ENCODE assay signal across 14 cellular contexts in the genomic region with DNA sequence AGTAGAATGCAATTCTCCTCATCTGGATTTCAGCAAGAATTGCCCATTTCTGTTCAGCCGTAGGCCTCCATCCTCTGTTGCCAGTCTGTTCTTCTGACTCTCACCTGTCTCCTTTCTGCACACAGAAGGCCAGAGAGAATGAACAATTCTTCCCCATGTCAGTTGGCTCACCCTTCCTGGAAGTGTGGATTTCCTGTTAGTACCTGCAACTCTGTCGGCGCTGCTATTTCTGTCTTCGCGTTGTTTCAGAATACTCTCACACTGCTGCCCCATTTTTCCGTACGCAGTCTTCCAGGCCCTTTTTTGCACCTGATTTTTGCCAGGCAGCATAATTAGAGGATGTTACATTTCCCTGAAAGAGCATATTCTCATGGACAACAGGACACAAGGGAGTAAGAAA.
DNase-seq lines count a peak whose midpoint lies in the region; ATAC-seq, FAIRE-seq and TF ChIP-seq lines count a peak whose summit lies in the region.
"Had no signal": no experiment of that assay in that cellular context is flagged by ENCODE, and none has a peak within 500 bp of the region (broad histone marks: within the 10 kb centered on the region; RNA-seq: fewer than 3 reads in every experiment).

No MANE protein-coding gene starts in this region.

- no peak overlapping the region for H3K4me3 Mint-ChIP-seq in WTC11
- H3K4me3 Mint-ChIP-seq: CD4-positive, CD25-positive, alpha-beta regulatory T cell; GM23338 had no signal

- H2AFZ ChIP-seq in keratinocyte (ENCODE audit: control insufficient read depth, low read length): no peak overlapping the region
- H2AFZ ChIP-seq: GM23338 had no signal

- peak overlapping the region; percentile 34; the same call in 1 of the 2 replicates for H3K27ac Mint-ChIP-seq in WTC11
- H3K27ac Mint-ChIP-seq: CD4-positive, CD25-positive, alpha-beta regulatory T cell; GM23338 had no signal

- H4K20me1 ChIP-seq in keratinocyte (ENCODE audit: control insufficient read depth, extremely low read depth, insufficient read depth, low read length): no peaks in the 10 kb centered on the region
- H4K20me1 ChIP-seq: BLaER1 treated with 17β-estradiol and CSF1 and Interleukin-3, amounts not matched to agents 10 nM and 100 nM had no signal

- H3K4me1 ChIP-seq in keratinocyte (ENCODE audit: control insufficient read depth, extremely low read depth, insufficient read depth, low read length): peaks cover 44% of the 10 kb centered on the region
- peaks cover 18 to 27% of the 10 kb centered on the region in 2 donors for H3K4me1 ChIP-seq in gastrocnemius medialis

- FAIRE-seq in keratinocyte (lab: Jason Lieb, UNC): peak; percentile 80

- H3K36me3 ChIP-seq in keratinocyte (ENCODE audit: control insufficient read depth in 2 of 2, extremely low read depth in 1 of 2, insufficient read depth in 2 of 2, low read length in 2 of 2): no peaks in the 10 kb centered on the region
- no peaks in the 10 kb centered on the region for H3K36me3 ChIP-seq in gastrocnemius medialis

- H3K9ac ChIP-seq in keratinocyte (ENCODE audit: control insufficient read depth, extremely low read depth, insufficient read depth, low read length): no peak overlapping the region
- H3K9ac ChIP-seq: BLaER1 treated with 17β-estradiol and CSF1 and Interleukin-3, amounts not matched to agents 10 nM and 100 nM had no signal

- H3K36me3 Mint-ChIP-seq in WTC11: peaks cover 4% of the 10 kb centered on the region; the same call in 1 of the 2 replicates

- H3K27me3 Mint-ChIP-seq in WTC11 (ENCODE audit: low read depth): no peaks in the 10 kb centered on the region
- H3K27me3 Mint-ChIP-seq: CD4-positive, CD25-positive, alpha-beta regulatory T cell had no signal

- no peak for ATAC-seq in WTC11
- no peak for ATAC-seq in gastrocnemius medialis
- no peak for ATAC-seq in GM19395 (IDR thresholded peaks at IDR 0.05; ENCODE audit: unreplicated experiment)
- ATAC-seq: GM23338 had no signal

- dilution Hi-C loops in keratinocyte (cut with MboI; ENCODE audit: extremely low pct_ligation_motif_present, low sequenced_read_pairs): no loop called here

- H3K9me1 ChIP-seq in keratinocyte (ENCODE audit: control insufficient read depth, extremely low read depth, insufficient read depth, low read length): no peaks in the 10 kb centered on the region

- H3K9me3 Mint-ChIP-seq in WTC11: peaks cover 9% of the 10 kb centered on the region

- POLR2A ChIA-PET in WTC11 (lab: Charles Lee): no interaction called here

- H3K4me2 ChIP-seq in keratinocyte (ENCODE audit: control insufficient read depth, extremely low read depth, insufficient read depth, low read depth, low read length): peak overlapping the region; percentile 2
- H3K4me2 ChIP-seq: GM23338 had no signal

- H3K4me3 ChIP-seq in keratinocyte (ENCODE audit: control insufficient read depth in 2 of 3, extremely low read depth in 1 of 3, insufficient read depth in 2 of 3, low read depth in 1 of 3, low read length in 3 of 3) (no peak overlapping the region), gastrocnemius medialis (no peak overlapping the region)
- H3K4me3 ChIP-seq: BLaER1 treated with 17β-estradiol and CSF1 and Interleukin-3, amounts not matched to agents 10 nM and 100 nM; GM23338 had no signal

- in situ Hi-C loops in G401 (cut with HindIII; ENCODE audit: low sequenced_read_pairs) (no loop called here), gastrocnemius medialis (cut with MboI; ENCODE audit: low sequenced_read_pairs in 4 of 4) (no loop called here)

- TF ChIP-seq CTCF in WTC11 (IDR thresholded peaks at IDR 0.05) (no peak), keratinocyte (optimal IDR thresholded peaks at IDR 0.05 in 1 of 3, IDR thresholded peaks at IDR 0.05 in 1 of 3, conservative IDR thresholded peaks at IDR 0.05 in 1 of 3; ENCODE audit: extremely low read depth in 1 of 3, insufficient read depth in 2 of 3, low read length in 3 of 3) (no peak), gastrocnemius medialis (IDR thresholded peaks at IDR 0.05 in 4 of 5, conservative IDR thresholded peaks at IDR 0.05 in 1 of 5) (no peak)

- H3K9me3 ChIP-seq in keratinocyte (ENCODE audit: control insufficient read depth, low read depth, low read length): no peaks in the 10 kb centered on the region
- no peaks in the 10 kb centered on the region for H3K9me3 ChIP-seq in gastrocnemius medialis

- H3K27me3 ChIP-seq in keratinocyte (ENCODE audit: control insufficient read depth, extremely low read depth, insufficient read depth, low read length): no peaks in the 10 kb centered on the region
- no peaks in the 10 kb centered on the region for H3K27me3 ChIP-seq in gastrocnemius medialis
- H3K27me3 ChIP-seq: BLaER1 treated with 17β-estradiol and CSF1 and Interleukin-3, amounts not matched to agents 10 nM and 100 nM had no signal

- H3K4me1 Mint-ChIP-seq in WTC11: peaks cover 22% of the 10 kb centered on the region
- H3K4me1 Mint-ChIP-seq: CD4-positive, CD25-positive, alpha-beta regulatory T cell had no signal

- H3K27ac ChIP-seq in keratinocyte (ENCODE audit: control insufficient read depth, insufficient read depth, low read length) (no peak overlapping the region), gastrocnemius medialis (peak overlapping the region; percentile 68 to 77 (median 70))
- H3K27ac ChIP-seq: BLaER1 treated with 17β-estradiol and CSF1 and Interleukin-3, amounts not matched to agents 10 nM and 100 nM; HL-60 had no signal

- TF ChIP-seq POLR2A in gastrocnemius medialis (IDR thresholded peaks at IDR 0.05): no peak

- intact Hi-C loops in gastrocnemius medialis (cut with DNase I; ENCODE audit: low total_unique reads): loop anchor here (5.0 kb wide), 1 partner anchor 70 kb away; no protein-coding TSS in a partner anchor

- DNase-seq in G401 (ENCODE audit: low spot score) (peak; percentile 83), WTC11 (ENCODE audit: low spot score) (no peak), keratinocyte (ENCODE audit: low read depth, low spot score) (no peak), gastrocnemius medialis (no peak)
- DNase-seq in activated naive CD4-positive, alpha-beta T cell treated with Interleukin-2 at 50 U/mL for 16 hours: no peak
- DNase-seq in stimulated activated CD4-positive, alpha-beta T cell treated with anti-CD3 and anti-CD28 coated beads, Interleukin-2, amount 100 ng/mL, for 24 hours: no peak
- DNase-seq: 8988T; CD4-positive, CD25-positive, alpha-beta regulatory T cell; DMS53; H7 had no signal

- CTCF ChIA-PET in WTC11 (lab: Charles Lee): no interaction called here

- H3K79me2 ChIP-seq in keratinocyte (ENCODE audit: control insufficient read depth, insufficient read depth, low read length): no peaks in the 10 kb centered on the region

TF ChIP-seq in WTC11, 78 proteins besides CTCF, POLR2A, EP300 and RAD21 (continues in another document):
- no peak for TF ChIP-seq NR1H2 (CRISPR knock-in tag; IDR thresholded peaks at IDR 0.05)
- TF ChIP-seq USF2 (CRISPR knock-in tag; IDR thresholded peaks at IDR 0.05): no peak
- TF ChIP-seq, protein P1, sequence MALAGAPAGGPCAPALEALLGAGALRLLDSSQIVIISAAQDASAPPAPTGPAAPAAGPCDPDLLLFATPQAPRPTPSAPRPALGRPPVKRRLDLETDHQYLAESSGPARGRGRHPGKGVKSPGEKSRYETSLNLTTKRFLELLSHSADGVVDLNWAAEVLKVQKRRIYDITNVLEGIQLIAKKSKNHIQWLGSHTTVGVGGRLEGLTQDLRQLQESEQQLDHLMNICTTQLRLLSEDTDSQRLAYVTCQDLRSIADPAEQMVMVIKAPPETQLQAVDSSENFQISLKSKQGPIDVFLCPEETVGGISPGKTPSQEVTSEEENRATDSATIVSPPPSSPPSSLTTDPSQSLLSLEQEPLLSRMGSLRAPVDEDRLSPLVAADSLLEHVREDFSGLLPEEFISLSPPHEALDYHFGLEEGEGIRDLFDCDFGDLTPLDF (CRISPR knock-in tag; IDR thresholded peaks at IDR 0.05): no peak
- TF ChIP-seq JUN (CRISPR knock-in tag; IDR thresholded peaks at IDR 0.05): no peak
- no peak for TF ChIP-seq MAX (CRISPR knock-in tag; IDR thresholded peaks at IDR 0.05)
- TF ChIP-seq PRRX2 (CRISPR knock-in tag; IDR thresholded peaks at IDR 0.05): no peak
- no peak for TF ChIP-seq TEAD4 (CRISPR knock-in tag; IDR thresholded peaks at IDR 0.05)
- TF ChIP-seq IRF1 (CRISPR knock-in tag; IDR thresholded peaks at IDR 0.05): no peak
- TF ChIP-seq CREB1 (CRISPR knock-in tag; IDR thresholded peaks at IDR 0.05): no peak
- TF ChIP-seq, protein P2, sequence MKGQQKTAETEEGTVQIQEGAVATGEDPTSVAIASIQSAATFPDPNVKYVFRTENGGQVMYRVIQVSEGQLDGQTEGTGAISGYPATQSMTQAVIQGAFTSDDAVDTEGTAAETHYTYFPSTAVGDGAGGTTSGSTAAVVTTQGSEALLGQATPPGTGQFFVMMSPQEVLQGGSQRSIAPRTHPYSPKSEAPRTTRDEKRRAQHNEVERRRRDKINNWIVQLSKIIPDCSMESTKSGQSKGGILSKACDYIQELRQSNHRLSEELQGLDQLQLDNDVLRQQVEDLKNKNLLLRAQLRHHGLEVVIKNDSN (CRISPR knock-in tag; IDR thresholded peaks at IDR 0.05): no peak
- no peak for TF ChIP-seq ZNF671 (CRISPR knock-in tag; IDR thresholded peaks at IDR 0.05)
- TF ChIP-seq NR3C1 (CRISPR knock-in tag; conservative IDR thresholded peaks at IDR 0.05; ENCODE audit: low read depth): no peak
- TF ChIP-seq ZNF232 (CRISPR knock-in tag; IDR thresholded peaks at IDR 0.05): no peak
